In genomic region chr6:30626484-30627366, GRCh38 we compare ENCODE assay signal across 8 cellular contexts. TPM values are rescaled to one million over a fixed set of nuclear protein-coding genes. Genes with fewer than 3 reads are reported as not detected.
DNase-seq lines count a peak whose midpoint lies in the region; ATAC-seq and TF ChIP-seq lines count a peak whose summit lies in the region.

Gene ATAT1, plus strand, starts transcription at chr6:30626874.

- H3K4me1 Mint-ChIP-seq in activated CD4-positive, alpha-beta memory T cell treated with anti-CD3 and anti-CD28 coated beads, Interleukin-2, amount 10 ng/mL, durations not matched to agents 7 days and 5 days: peaks cover 27% of the 10 kb centered on the region

- peak within 1 kb of the TSS; percentile 90 to 96 for H3K9ac ChIP-seq in duodenal mucosa (ENCODE audit: low read depth in 1 of 2, low read length in 2 of 2)

- peak within 1 kb of the TSS; percentile 92 for H3K4me3 Mint-ChIP-seq in activated CD4-positive, alpha-beta memory T cell treated with anti-CD3 and anti-CD28 coated beads, Interleukin-2, amount 10 ng/mL, durations not matched to agents 7 days and 5 days

- CTCF ChIA-PET in AG04449 (lab: Yijun Ruan, JAX): interaction anchor here (1.0 to 2.1 kb wide), 5 partner anchors 9 to 96 kb away, joined by 3 to 8 read pairs (median 4); partner anchors contain the start of genes DHX16, MRPS18B and PPP1R10
- CTCF ChIA-PET in activated CD4-positive, alpha-beta memory T cell treated with anti-CD3 and anti-CD28 coated beads, Interleukin-2, amount 10 ng/mL, durations not matched to agents 7 days and 5 days (lab: Charles Lee): interaction anchor here (1.0 to 2.9 kb wide), 4 partner anchors 9 to 109 kb away, joined by 3 to 14 read pairs (median 4); partner anchors contain the start of gene MRPS18B

- peaks cover 48% of the 10 kb centered on the region for H3K36me3 Mint-ChIP-seq in activated CD4-positive, alpha-beta memory T cell treated with anti-CD3 and anti-CD28 coated beads, Interleukin-2, amount 10 ng/mL, durations not matched to agents 7 days and 5 days (ENCODE audit: low read depth)

- intact Hi-C loops in lower lobe of right lung (cut with DNase I): no loop called here

- DNase-seq in AG04449 (ENCODE audit: low read depth, low spot score): no peak
- DNase-seq in NCI-H774 (lab: John Stamatoyannopoulos, UW): peak; percentile 58
- peak; percentile 88 for DNase-seq in activated CD4-positive, alpha-beta memory T cell treated with anti-CD3 and anti-CD28 coated beads, Interleukin-2, amount 10 ng/mL, durations not matched to agents 7 days and 5 days
- peak; percentile 94 for DNase-seq in lower lobe of right lung
- peak; percentile 64 to 83 (median 72) for DNase-seq in stimulated activated CD4-positive, alpha-beta T cell treated with anti-CD3 and anti-CD28 coated beads, TNF-alpha, amount 100 ng/mL, for 1 hour (ENCODE audit: low read depth in 3 of 3, low spot score in 1 of 3)

- H3K27ac ChIP-seq in duodenal mucosa (ENCODE audit: low read depth, low read length) (peak within 1 kb of the TSS; percentile 91), lower lobe of right lung (peak within 1 kb of the TSS; percentile 91)

- ATAC-seq in GM19023 (IDR thresholded peaks at IDR 0.05; ENCODE audit: unreplicated experiment): peak; percentile 91
- ATAC-seq in HG03280 (IDR thresholded peaks at IDR 0.05; ENCODE audit: unreplicated experiment): peak; percentile 82
- peak; percentile 97 to 99 for ATAC-seq in lower lobe of right lung

- POLR2A ChIA-PET in AG04449 (lab: Yijun Ruan, JAX): interaction anchor here (0.7 to 1.2 kb wide), 4 partner anchors 9 to 95 kb away, joined by 3 to 4 read pairs (median 3); no protein-coding TSS in a partner anchor
- POLR2A ChIA-PET in activated CD4-positive, alpha-beta memory T cell treated with anti-CD3 and anti-CD28 coated beads, Interleukin-2, amount 10 ng/mL, durations not matched to agents 7 days and 5 days (lab: Charles Lee): interaction anchor here (0.7 to 3.2 kb wide), 8 partner anchors 9 to 117 kb away, joined by 3 to 22 read pairs (median 4); partner anchors contain the start of genes MRPS18B and PPP1R10

- peaks cover 16 to 19% of the 10 kb centered on the region in 2 donors for H3K4me1 ChIP-seq in duodenal mucosa (ENCODE audit: control insufficient read depth in 1 of 2, insufficient read depth in 2 of 2, low read length in 2 of 2)
- peaks cover 19% of the 10 kb centered on the region for H3K4me1 ChIP-seq in lower lobe of right lung

- peak within 1 kb of the TSS; percentile 82 for H3K4me3 ChIP-seq in AG04449 (ENCODE audit: low read depth, low read length)
- peak within 1 kb of the TSS; percentile 90 to 91 for H3K4me3 ChIP-seq in duodenal mucosa (ENCODE audit: low read depth in 1 of 2, low read length in 2 of 2)
- H3K4me3 ChIP-seq in lower lobe of right lung: peak within 1 kb of the TSS; percentile 67

- H3K27me3 ChIP-seq in duodenal mucosa (ENCODE audit: control insufficient read depth in 1 of 2, insufficient read depth in 2 of 2, low read length in 2 of 2): no peaks in the 10 kb centered on the region
- no peaks in the 10 kb centered on the region for H3K27me3 ChIP-seq in lower lobe of right lung (ENCODE audit: low read depth)

- H3K9me3 ChIP-seq in duodenal mucosa (ENCODE audit: control insufficient read depth in 1 of 2, low read length in 2 of 2) (no peaks in the 10 kb centered on the region), lower lobe of right lung (no peaks in the 10 kb centered on the region)

- H3K27me3 Mint-ChIP-seq in activated CD4-positive, alpha-beta memory T cell treated with anti-CD3 and anti-CD28 coated beads, Interleukin-2, amount 10 ng/mL, durations not matched to agents 7 days and 5 days: no peaks in the 10 kb centered on the region

- TF ChIP-seq CTCF in AG04449 (IDR thresholded peaks at IDR 0.05; ENCODE audit: insufficient read depth, low read length, missing control alignments) (peak; percentile 35), lower lobe of right lung (IDR thresholded peaks at IDR 0.05) (peak; percentile 39)

- H3K36me3 ChIP-seq in duodenal mucosa (ENCODE audit: control insufficient read depth in 1 of 2, insufficient read depth in 2 of 2, low read length in 2 of 2) (peaks cover 18 to 50% of the 10 kb centered on the region in 2 donors), lower lobe of right lung (peaks cover 71% of the 10 kb centered on the region)

- no peaks in the 10 kb centered on the region for H3K9me3 Mint-ChIP-seq in activated CD4-positive, alpha-beta memory T cell treated with anti-CD3 and anti-CD28 coated beads, Interleukin-2, amount 10 ng/mL, durations not matched to agents 7 days and 5 days

- peak within 1 kb of the TSS; percentile 96 for H3K27ac Mint-ChIP-seq in activated CD4-positive, alpha-beta memory T cell treated with anti-CD3 and anti-CD28 coated beads, Interleukin-2, amount 10 ng/mL, durations not matched to agents 7 days and 5 days

RNA-seq across cellular contexts. Expression of gene ATAT1, which starts in this region (rescaled TPM):
- total RNA-seq in activated CD4-positive, alpha-beta memory T cell treated with anti-CD3 and anti-CD28 coated beads, Interleukin-2, amount 10 ng/mL, durations not matched to agents 7 days and 5 days: 1 to 10 TPM; 6.3 to 8.0 TPM
- total RNA-seq in lower lobe of right lung: 8.9 TPM
